Comparison of ENCODE assay signal across 33 cellular contexts in the genomic region with DNA sequence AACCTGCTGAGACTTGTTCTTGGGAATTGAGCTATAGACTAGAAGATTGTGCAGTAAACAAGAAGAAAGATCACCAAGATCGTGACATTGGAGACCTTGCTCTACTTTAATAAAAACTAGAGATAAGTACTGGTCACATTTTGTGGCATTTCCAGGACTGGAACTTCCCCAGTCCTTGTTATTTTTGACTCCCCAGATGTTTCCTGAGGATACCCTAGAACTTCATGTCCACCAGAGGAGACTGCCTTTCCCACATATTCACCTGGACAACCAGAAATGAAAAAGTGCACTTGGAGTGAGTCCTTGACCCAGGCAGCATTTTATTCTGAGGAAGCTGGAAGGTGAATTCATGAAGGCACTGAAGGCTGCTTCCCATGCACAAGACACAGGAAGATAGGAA. TPM values are rescaled to one million over a fixed set of nuclear protein-coding genes. Genes with fewer than 3 reads are reported as not detected.
"Had no signal": no experiment of that assay in that cellular context is flagged by ENCODE, and none has a peak within 500 bp of the region (broad histone marks: within the 10 kb centered on the region; RNA-seq: fewer than 3 reads in every experiment).

No MANE protein-coding gene starts in this region.

- H3K4me1 ChIP-seq: ascending aorta, body of pancreas had no signal

- H3K4me2 ChIP-seq: KMS-11 had no signal

- H3K36me3 ChIP-seq: ascending aorta had no signal

- H3K27ac ChIP-seq: ascending aorta, body of pancreas, KMS-11, SK-N-MC had no signal

- H3K9me3 Mint-ChIP-seq: activated B cell treated with CpG ODN at 0.5 μM for 24 hours; activated CD4-positive, alpha-beta T cell treated with anti-CD3 and anti-CD28 coated beads, Interleukin-2, amount 10 ng/mL, durations not matched to agents 24 days and 14 days; activated naive CD4-positive, alpha-beta T cell treated with anti-CD3 and anti-CD28 coated beads for 36 hours; activated T-helper 17 cell treated with anti-CD3 and anti-CD28 coated beads, Interleukin-2, amount 50 U/mL, for 72 hours; central memory CD8-positive, alpha-beta T cell; T-cell had no signal

- H3K4me1 Mint-ChIP-seq: activated B cell treated with CpG ODN at 0.5 μM for 24 hours, T-cell had no signal

- H3K27me3 ChIP-seq: ascending aorta, body of pancreas had no signal

- H3K9ac ChIP-seq: KMS-11 had no signal

- H3K36me3 Mint-ChIP-seq: T-cell had no signal

- H3K4me3 Mint-ChIP-seq: activated B cell treated with CpG ODN at 0.5 μM for 24 hours; activated CD4-positive, alpha-beta T cell treated with anti-CD3 and anti-CD28 coated beads, Interleukin-2, amount 10 ng/mL, durations not matched to agents 24 days and 14 days; activated naive CD4-positive, alpha-beta T cell treated with anti-CD3 and anti-CD28 coated beads for 36 hours; activated T-helper 17 cell treated with anti-CD3 and anti-CD28 coated beads, Interleukin-2, amount 50 U/mL, for 72 hours; central memory CD8-positive, alpha-beta T cell; T-cell had no signal

- ATAC-seq: activated T-helper 17 cell treated with anti-CD3 and anti-CD28 coated beads, Interleukin-2, amount 50 U/mL, for 72 hours; Panc1; T-cell had no signal

- FAIRE-seq: bronchial epithelial cell, TTC549 had no signal

- H3K27ac Mint-ChIP-seq: activated B cell treated with CpG ODN at 0.5 μM for 24 hours; activated CD4-positive, alpha-beta T cell treated with anti-CD3 and anti-CD28 coated beads, Interleukin-2, amount 10 ng/mL, durations not matched to agents 24 days and 14 days; activated naive CD4-positive, alpha-beta T cell treated with anti-CD3 and anti-CD28 coated beads for 36 hours; activated T-helper 17 cell treated with anti-CD3 and anti-CD28 coated beads, Interleukin-2, amount 50 U/mL, for 72 hours had no signal

- H3K27me3 Mint-ChIP-seq: activated CD4-positive, alpha-beta T cell treated with anti-CD3 and anti-CD28 coated beads, Interleukin-2, amount 10 ng/mL, durations not matched to agents 24 days and 14 days; central memory CD8-positive, alpha-beta T cell had no signal

- DNase-seq: activated B cell treated with CpG ODN at 0.5 μM for 24 hours; activated CD4-positive, alpha-beta T cell treated with anti-CD3 and anti-CD28 coated beads for 1 hour; activated CD4-positive, alpha-beta T cell treated with anti-CD3 and anti-CD28 coated beads, Interleukin-2, amount 10 ng/mL, durations not matched to agents 24 days and 14 days; activated CD4-positive, alpha-beta T cell treated with anti-CD3 and anti-CD28 coated beads, Interleukin-2, amount 50 U/mL, for 48 hours; activated gamma-delta T cell; activated naive CD4-positive, alpha-beta T cell treated with anti-CD3 and anti-CD28 coated beads for 36 hours; activated T-cell treated with anti-CD3 and anti-CD28 coated beads for 4 hours; activated T-cell treated with anti-CD3 and anti-CD28 coated beads, Interleukin-2, amount 50 U/mL, for 48 hours; amniotic stem cell; body of pancreas; NCI-H1092; NCI-H1417; NCI-H1694; NCI-H2029; NCI-H2107; NCI-H2171 treated with DMSO at 0.1 percent for 48 hours; NCI-H526; OCI-M1; T-cell; T-helper 2 cell; T1000 had no signal

- H3K9me3 ChIP-seq: ascending aorta, body of pancreas had no signal

- H3K4me3 ChIP-seq: ascending aorta, body of pancreas, SK-N-MC had no signal

RNA-seq across cellular contexts. Expression of a gene that starts 5.7 kb away (rescaled TPM):
- total RNA-seq: activated B cell treated with CpG ODN at 0.5 μM for 24 hours; activated CD4-positive, alpha-beta T cell treated with anti-CD3 and anti-CD28 coated beads, Interleukin-2, amount 10 ng/mL, durations not matched to agents 24 days and 14 days; activated CD8-positive, alpha-beta memory T cell treated with anti-CD3 and anti-CD28 coated beads for 36 hours; activated naive CD4-positive, alpha-beta T cell treated with anti-CD3 and anti-CD28 coated beads for 36 hours; activated T-helper 17 cell treated with anti-CD3 and anti-CD28 coated beads, Interleukin-2, amount 50 U/mL, for 72 hours; ascending aorta; body of pancreas; bronchial epithelial cell; MCF 10A; NCI-H460; T-cell had no signal

RNA-seq across cellular contexts. Expression of a gene that starts 9.5 kb away (rescaled TPM):
- total RNA-seq: activated B cell treated with CpG ODN at 0.5 μM for 24 hours; activated CD4-positive, alpha-beta T cell treated with anti-CD3 and anti-CD28 coated beads, Interleukin-2, amount 10 ng/mL, durations not matched to agents 24 days and 14 days; activated CD8-positive, alpha-beta memory T cell treated with anti-CD3 and anti-CD28 coated beads for 36 hours; activated naive CD4-positive, alpha-beta T cell treated with anti-CD3 and anti-CD28 coated beads for 36 hours; ascending aorta; bronchial epithelial cell; MCF 10A; NCI-H460; T-cell had no signal

RNA-seq across cellular contexts. Expression of a gene that starts 39.5 kb away (rescaled TPM):
- total RNA-seq: activated B cell treated with CpG ODN at 0.5 μM for 24 hours; activated CD4-positive, alpha-beta T cell treated with anti-CD3 and anti-CD28 coated beads, Interleukin-2, amount 10 ng/mL, durations not matched to agents 24 days and 14 days; activated CD8-positive, alpha-beta memory T cell treated with anti-CD3 and anti-CD28 coated beads for 36 hours; activated naive CD4-positive, alpha-beta T cell treated with anti-CD3 and anti-CD28 coated beads for 36 hours; activated T-helper 17 cell treated with anti-CD3 and anti-CD28 coated beads, Interleukin-2, amount 50 U/mL, for 72 hours; ascending aorta; body of pancreas; bronchial epithelial cell; MCF 10A; NCI-H460; Right ventricle myocardium inferior; T-cell had no signal
